ENCODE assay signal across 1 cellular context in genomic region chr17:74641224-74641948, GRCh38.
TF ChIP-seq lines count a peak whose summit lies in the region.

No MANE protein-coding gene starts in this region.

TF ChIP-seq in GM12878, 131 proteins besides CTCF, POLR2A, EP300 and RAD21:
- TF ChIP-seq, protein P1, sequence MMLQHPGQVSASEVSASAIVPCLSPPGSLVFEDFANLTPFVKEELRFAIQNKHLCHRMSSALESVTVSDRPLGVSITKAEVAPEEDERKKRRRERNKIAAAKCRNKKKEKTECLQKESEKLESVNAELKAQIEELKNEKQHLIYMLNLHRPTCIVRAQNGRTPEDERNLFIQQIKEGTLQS (IDR thresholded peaks at IDR 0.05; ENCODE audit: borderline replicate concordance, extremely low read depth, low read depth, low read length), result no peak
- TF ChIP-seq TARDBP (IDR thresholded peaks at IDR 0.05; ENCODE audit: borderline replicate concordance) (no peak), PAX8 (IDR thresholded peaks at IDR 0.05) (no peak), IKZF2 (IDR thresholded peaks at IDR 0.05) (peak; percentile 67 to 72; a peak in 3 of 4 replicates), MTA2 (IDR thresholded peaks at IDR 0.05; ENCODE audit: low read depth) (peak; percentile 71; the same call in 1 of the 2 replicates), ATF7 (IDR thresholded peaks at IDR 0.05; ENCODE audit: low read depth) (peak; percentile 58), SMAD1 (IDR thresholded peaks at IDR 0.05; ENCODE audit: low read depth, partially characterized antibody) (peak; percentile 41), MEF2B (IDR thresholded peaks at IDR 0.05; ENCODE audit: partially characterized antibody, poor library complexity, severe bottlenecking) (peak; percentile 25), SPI1 (IDR thresholded peaks at IDR 0.05; ENCODE audit: borderline replicate concordance, insufficient read depth, low read depth, low read length) (peak; percentile 38; the same call in 1 of the 2 replicates)
- TF ChIP-seq, protein P2, sequence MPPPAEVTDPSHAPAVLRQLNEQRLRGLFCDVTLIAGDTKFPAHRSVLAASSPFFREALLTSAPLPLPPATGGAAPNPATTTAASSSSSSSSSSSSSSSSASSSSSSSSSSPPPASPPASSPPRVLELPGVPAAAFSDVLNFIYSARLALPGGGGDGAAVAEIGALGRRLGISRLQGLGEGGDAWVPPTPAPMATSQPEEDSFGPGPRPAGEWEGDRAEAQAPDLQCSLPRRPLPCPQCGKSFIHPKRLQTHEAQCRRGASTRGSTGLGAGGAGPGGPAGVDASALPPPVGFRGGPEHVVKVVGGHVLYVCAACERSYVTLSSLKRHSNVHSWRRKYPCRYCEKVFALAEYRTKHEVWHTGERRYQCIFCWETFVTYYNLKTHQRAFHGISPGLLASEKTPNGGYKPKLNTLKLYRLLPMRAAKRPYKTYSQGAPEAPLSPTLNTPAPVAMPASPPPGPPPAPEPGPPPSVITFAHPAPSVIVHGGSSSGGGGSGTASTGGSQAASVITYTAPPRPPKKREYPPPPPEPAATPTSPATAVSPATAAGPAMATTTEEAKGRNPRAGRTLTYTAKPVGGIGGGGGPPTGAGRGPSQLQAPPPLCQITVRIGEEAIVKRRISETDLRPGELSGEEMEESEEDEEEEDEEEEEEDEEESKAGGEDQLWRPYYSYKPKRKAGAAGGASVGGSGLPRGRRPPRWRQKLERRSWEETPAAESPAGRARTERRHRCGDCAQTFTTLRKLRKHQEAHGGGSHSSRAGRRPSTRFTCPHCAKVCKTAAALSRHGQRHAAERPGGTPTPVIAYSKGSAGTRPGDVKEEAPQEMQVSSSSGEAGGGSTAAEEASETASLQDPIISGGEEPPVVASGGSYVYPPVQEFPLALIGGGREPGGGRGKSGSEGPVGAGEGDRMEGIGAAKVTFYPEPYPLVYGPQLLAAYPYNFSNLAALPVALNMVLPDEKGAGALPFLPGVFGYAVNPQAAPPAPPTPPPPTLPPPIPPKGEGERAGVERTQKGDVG (CRISPR knock-in tag; IDR thresholded peaks at IDR 0.05), result no peak
